15 cellular contexts compared by ENCODE assay signal in the genomic region with DNA sequence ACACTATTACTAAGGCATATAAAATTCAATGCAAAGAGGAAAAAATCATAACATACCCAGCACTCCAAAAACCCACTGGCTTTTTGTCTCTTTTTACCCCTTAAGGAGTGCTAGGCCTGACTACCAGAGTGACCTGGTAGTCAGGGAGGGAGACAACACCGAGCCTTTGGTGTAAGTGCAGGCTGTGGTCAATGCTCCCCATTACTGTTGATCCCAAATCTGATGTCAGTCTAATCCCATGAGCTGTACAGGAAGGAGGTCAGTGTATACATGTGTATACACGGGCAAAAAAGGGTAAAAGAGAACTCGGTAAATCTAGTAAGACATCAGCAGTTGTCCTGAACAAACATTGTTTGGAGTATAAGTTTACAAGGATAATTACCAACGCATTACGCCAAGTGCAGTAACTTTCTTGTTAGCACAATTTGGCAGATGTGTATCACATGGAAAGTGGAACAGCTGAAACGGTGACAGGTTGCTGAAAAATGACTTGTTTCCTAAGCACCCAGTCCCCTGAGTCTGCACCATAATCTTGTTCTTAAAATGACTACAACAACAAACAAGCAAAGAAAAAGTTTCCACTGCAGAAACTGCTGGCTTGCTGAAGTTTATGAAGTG.
"Had no signal": no experiment of that assay in that cellular context is flagged by ENCODE, and none has a peak within 500 bp of the region (broad histone marks: within the 10 kb centered on the region; RNA-seq: fewer than 3 reads in every experiment).

No MANE protein-coding gene starts in this region.

- H3K4me3 Mint-ChIP-seq: activated CD4-positive, alpha-beta T cell treated with anti-CD3 and anti-CD28 coated beads for 36 hours; activated naive CD8-positive, alpha-beta T cell; immature natural killer cell; stimulated activated naive CD8-positive, alpha-beta T cell treated with anti-CD3 and anti-CD28 coated beads, Interleukin-15, amount 100 ng/mL, for 72 hours had no signal

- H3K4me2 ChIP-seq: smooth muscle cell had no signal

- H3K36me3 Mint-ChIP-seq: activated naive CD8-positive, alpha-beta T cell; immature natural killer cell had no signal

- H3K4me3 ChIP-seq: left ventricle myocardium inferior, psoas muscle, smooth muscle cell, vagina had no signal

- ATAC-seq: activated CD4-positive, alpha-beta T cell treated with anti-CD3 and anti-CD28 coated beads for 36 hours; stimulated activated naive CD8-positive, alpha-beta T cell treated with anti-CD3 and anti-CD28 coated beads, Interleukin-15, amount 100 ng/mL, for 72 hours had no signal

- H3K9me3 Mint-ChIP-seq: stimulated activated naive CD8-positive, alpha-beta T cell treated with anti-CD3 and anti-CD28 coated beads, Interleukin-15, amount 100 ng/mL, for 72 hours had no signal

- DNase-seq: activated CD4-positive, alpha-beta T cell treated with anti-CD3 and anti-CD28 coated beads for 36 hours; activated CD4-positive, alpha-beta T cell treated with anti-CD3 and anti-CD28 coated beads, Interleukin-2, amount 50 U/mL, for 48 hours; effector CD4-positive, alpha-beta T cell; immature natural killer cell; kidney glomerular epithelial cell; left ventricle myocardium inferior; mammary epithelial cell; psoas muscle; right cardiac atrium; stimulated activated CD4-positive, alpha-beta T cell treated with anti-CD3 and anti-CD28 coated beads, Interleukin-4, amount 100 ng/mL, for 1 hour; stimulated activated naive CD8-positive, alpha-beta T cell treated with anti-CD3 and anti-CD28 coated beads, Interleukin-15, amount 100 ng/mL, for 72 hours; trophoblast cell had no signal

- H3K4me1 Mint-ChIP-seq: activated CD4-positive, alpha-beta T cell treated with anti-CD3 and anti-CD28 coated beads for 36 hours; immature natural killer cell; stimulated activated naive CD8-positive, alpha-beta T cell treated with anti-CD3 and anti-CD28 coated beads, Interleukin-15, amount 100 ng/mL, for 72 hours had no signal

- H3K27ac Mint-ChIP-seq: activated CD4-positive, alpha-beta T cell treated with anti-CD3 and anti-CD28 coated beads for 36 hours; activated naive CD8-positive, alpha-beta T cell; immature natural killer cell; stimulated activated naive CD8-positive, alpha-beta T cell treated with anti-CD3 and anti-CD28 coated beads, Interleukin-15, amount 100 ng/mL, for 72 hours had no signal

- H3K4me1 ChIP-seq: left ventricle myocardium inferior, psoas muscle, vagina had no signal

- H3K9me3 ChIP-seq: left ventricle myocardium inferior, psoas muscle, vagina had no signal

- H3K36me3 ChIP-seq: left ventricle myocardium inferior, vagina had no signal

- H3K27ac ChIP-seq: left ventricle myocardium inferior, psoas muscle, vagina had no signal

- H3K27me3 ChIP-seq: vagina had no signal
